11 cellular contexts compared by ENCODE assay signal in the genomic region with DNA sequence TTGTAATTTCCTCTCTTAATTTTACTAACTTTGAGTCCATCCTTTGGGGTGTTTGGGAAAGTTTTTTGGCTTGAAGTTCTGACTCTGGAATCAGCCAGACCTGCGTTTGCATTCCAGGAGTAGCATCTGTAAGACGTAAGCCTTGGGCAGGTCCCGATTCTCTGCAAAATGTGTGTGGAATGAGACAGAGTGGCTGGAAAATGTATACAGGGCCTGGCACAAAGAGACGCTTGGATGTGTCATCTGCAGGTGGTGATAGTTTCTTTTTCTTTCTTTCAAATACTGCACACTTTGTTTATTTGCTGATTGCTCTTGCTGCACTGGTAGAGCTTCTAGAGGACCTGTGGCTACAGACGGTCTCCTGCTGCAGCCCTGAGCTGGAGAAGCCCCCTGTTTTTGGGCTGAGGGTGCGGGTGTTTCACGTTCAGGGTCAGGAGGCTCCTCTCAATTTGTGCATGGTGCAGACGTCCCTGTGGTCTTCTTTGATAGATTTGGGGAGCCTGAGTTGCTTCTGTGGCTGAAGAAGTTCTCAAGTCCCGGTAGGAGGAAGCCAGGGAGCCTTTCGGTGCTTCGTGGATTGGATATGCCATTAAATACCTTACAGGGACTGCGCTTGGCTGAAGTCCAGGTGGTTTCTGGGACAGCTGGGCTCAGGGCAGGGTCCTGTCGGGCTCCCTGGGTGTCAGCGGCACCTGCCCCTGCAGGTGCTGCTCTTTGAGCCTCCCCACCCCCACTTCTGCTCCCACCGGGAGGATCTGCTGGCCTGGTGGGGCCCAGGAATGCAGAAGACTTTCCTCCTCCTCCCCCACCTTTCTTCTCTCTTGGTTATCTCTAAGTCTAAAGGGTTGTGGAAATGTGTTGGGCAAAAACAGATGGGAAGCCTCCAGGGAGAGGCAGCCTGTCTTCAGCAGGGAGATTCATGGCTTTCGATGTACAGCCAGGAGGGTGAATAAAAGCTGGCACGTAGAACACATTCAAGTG. TPM values are rescaled to one million over a fixed set of nuclear protein-coding genes. Genes with fewer than 3 reads are reported as not detected.
DNase-seq lines count a peak whose midpoint lies in the region; ATAC-seq, FAIRE-seq and TF ChIP-seq lines count a peak whose summit lies in the region.
"Had no signal": no experiment of that assay in that cellular context is flagged by ENCODE, and none has a peak within 500 bp of the region (broad histone marks: within the 10 kb centered on the region; RNA-seq: fewer than 3 reads in every experiment).

No MANE protein-coding gene starts in this region.

- no peaks in the 10 kb centered on the region for H3K36me3 ChIP-seq in colonic mucosa
- H3K36me3 ChIP-seq in small intestine (ENCODE audit: control insufficient read depth in 2 of 2, insufficient read depth in 2 of 2, low read length in 2 of 2) = no peaks in the 10 kb centered on the region
- H3K36me3 ChIP-seq: right lobe of liver had no signal

- TF ChIP-seq CTCF in colonic mucosa (IDR thresholded peaks at IDR 0.05) = no peak

- no peak overlapping the region for H3K27ac ChIP-seq in colonic mucosa
- H3K27ac ChIP-seq in small intestine (ENCODE audit: low read depth in 1 of 2, low read length in 1 of 2) = peak overlapping the region in 1 of 2 donors; percentile 33
- H3K27ac ChIP-seq: 22Rv1, right lobe of liver had no signal

- no peaks in the 10 kb centered on the region for H3K4me1 Mint-ChIP-seq in natural killer cell treated with Interleukin-12 subunit alpha and Interleukin-12 subunit beta and Interleukin-15 and Interleukin-18, amount 100 ng/mL, for 72 hours (ENCODE audit: low read depth in 2 of 2)
- H3K4me1 Mint-ChIP-seq in activated naive CD8-positive, alpha-beta T cell treated with anti-CD3 and anti-CD28 coated beads for 36 hours = peaks cover 8% of the 10 kb centered on the region

- intact Hi-C loops in colonic mucosa (cut with DNase I) = loop anchor here (5.0 kb wide), 1 partner anchor 91 kb away; no protein-coding TSS in a partner anchor

- no peaks in the 10 kb centered on the region for H3K27me3 ChIP-seq in colonic mucosa
- H3K27me3 ChIP-seq in small intestine (ENCODE audit: control insufficient read depth in 2 of 2, insufficient read depth in 2 of 2, low read length in 2 of 2) = no peaks in the 10 kb centered on the region
- H3K27me3 ChIP-seq: right lobe of liver had no signal

- no peak overlapping the region for H3K27ac Mint-ChIP-seq in natural killer cell treated with Interleukin-12 subunit alpha and Interleukin-12 subunit beta and Interleukin-15 and Interleukin-18, amount 100 ng/mL, for 72 hours
- no peak overlapping the region for H3K27ac Mint-ChIP-seq in activated naive CD8-positive, alpha-beta T cell treated with anti-CD3 and anti-CD28 coated beads for 36 hours
- H3K27ac Mint-ChIP-seq: activated naive CD4-positive, alpha-beta T cell treated with anti-CD3 and anti-CD28 coated beads, Interleukin-2, amount 50 U/mL, for 72 hours had no signal

- no peaks in the 10 kb centered on the region for H3K9me3 Mint-ChIP-seq in natural killer cell treated with Interleukin-12 subunit alpha and Interleukin-12 subunit beta and Interleukin-15 and Interleukin-18, amount 100 ng/mL, for 72 hours
- H3K9me3 Mint-ChIP-seq in activated naive CD8-positive, alpha-beta T cell treated with anti-CD3 and anti-CD28 coated beads for 36 hours = peaks cover 4% of the 10 kb centered on the region
- H3K9me3 Mint-ChIP-seq: activated naive CD4-positive, alpha-beta T cell treated with anti-CD3 and anti-CD28 coated beads, Interleukin-2, amount 50 U/mL, for 72 hours had no signal

- peak; percentile 26 for DNase-seq in DMS53 (lab: John Stamatoyannopoulos, UW)
- DNase-seq in DMS53 treated with DMSO at 0.1 percent for 48 hours (lab: John Stamatoyannopoulos, UW; ENCODE audit: unreplicated experiment) = no peak
- peak; percentile 89 for DNase-seq in NCI-H2171 (lab: John Stamatoyannopoulos, UW)
- DNase-seq in colonic mucosa = peak; percentile 34
- DNase-seq in small intestine = peak; percentile 63
- no peak for DNase-seq in natural killer cell treated with Interleukin-12 subunit alpha and Interleukin-12 subunit beta and Interleukin-15 and Interleukin-18, amount 100 ng/mL, for 72 hours (ENCODE audit: low spot score)
- no peak for DNase-seq in HUDEP-2 (lab: John Stamatoyannopoulos, UW; ENCODE audit: unreplicated experiment in 76 of 76)
- no peak for DNase-seq in activated naive CD8-positive, alpha-beta T cell treated with anti-CD3 and anti-CD28 coated beads for 36 hours
- DNase-seq: right lobe of liver had no signal

- H3K4me3 Mint-ChIP-seq in natural killer cell treated with Interleukin-12 subunit alpha and Interleukin-12 subunit beta and Interleukin-15 and Interleukin-18, amount 100 ng/mL, for 72 hours = no peak overlapping the region
- H3K4me3 Mint-ChIP-seq in activated naive CD8-positive, alpha-beta T cell treated with anti-CD3 and anti-CD28 coated beads for 36 hours = no peak overlapping the region

- H3K4me3 ChIP-seq in colonic mucosa (no peak overlapping the region), small intestine (ENCODE audit: low read depth in 1 of 2, low read length in 2 of 2) (no peak overlapping the region)
- H3K4me3 ChIP-seq: right lobe of liver had no signal

- no peak for FAIRE-seq in small intestine (lab: Jason Lieb, UNC)

- H3K27me3 Mint-ChIP-seq in natural killer cell treated with Interleukin-12 subunit alpha and Interleukin-12 subunit beta and Interleukin-15 and Interleukin-18, amount 100 ng/mL, for 72 hours = peaks cover 35 to 44% of the 10 kb centered on the region in 2 donors
- peaks cover 54% of the 10 kb centered on the region for H3K27me3 Mint-ChIP-seq in activated naive CD8-positive, alpha-beta T cell treated with anti-CD3 and anti-CD28 coated beads for 36 hours

- H3K4me1 ChIP-seq in colonic mucosa (no peaks in the 10 kb centered on the region), small intestine (ENCODE audit: control insufficient read depth in 2 of 2, insufficient read depth in 1 of 2, low read depth in 1 of 2, low read length in 1 of 2) (peaks cover 3 to 5% of the 10 kb centered on the region in 2 donors)
- H3K4me1 ChIP-seq: right lobe of liver had no signal

- ATAC-seq in natural killer cell treated with Interleukin-12 subunit alpha and Interleukin-12 subunit beta and Interleukin-15 and Interleukin-18, amount 100 ng/mL, for 72 hours = no peak
- ATAC-seq: activated naive CD4-positive, alpha-beta T cell treated with anti-CD3 and anti-CD28 coated beads, Interleukin-2, amount 50 U/mL, for 72 hours; right lobe of liver had no signal

- no peak overlapping the region for H3K9ac ChIP-seq in colonic mucosa (ENCODE audit: low read depth in 2 of 2, low read length in 2 of 2)

- 19 to 40% (median 27%) methylated on average over 17 of the region's 17 CpGs for WGBS in small intestine, 3 donors

- peaks cover 9% of the 10 kb centered on the region for H3K36me3 Mint-ChIP-seq in natural killer cell treated with Interleukin-12 subunit alpha and Interleukin-12 subunit beta and Interleukin-15 and Interleukin-18, amount 100 ng/mL, for 72 hours
- H3K36me3 Mint-ChIP-seq in activated naive CD8-positive, alpha-beta T cell treated with anti-CD3 and anti-CD28 coated beads for 36 hours = peaks cover 4% of the 10 kb centered on the region
- H3K36me3 Mint-ChIP-seq: activated naive CD4-positive, alpha-beta T cell treated with anti-CD3 and anti-CD28 coated beads, Interleukin-2, amount 50 U/mL, for 72 hours had no signal

- H3K9me3 ChIP-seq in colonic mucosa (no peaks in the 10 kb centered on the region), small intestine (ENCODE audit: control insufficient read depth, low read depth) (no peaks in the 10 kb centered on the region)
- H3K9me3 ChIP-seq: right lobe of liver had no signal

RNA-seq across cellular contexts. Expression of a gene that starts 44.1 kb away (rescaled TPM):
- 100 to 1,000 TPM; 118 to 121 TPM for total RNA-seq in colonic mucosa
- polyA plus RNA-seq in small intestine = 100 to 1,000 TPM in 2 of 3 donors, 10 to 100 TPM in 1; 69.2 to 136 (median 103) TPM
- total RNA-seq in natural killer cell treated with Interleukin-12 subunit alpha and Interleukin-12 subunit beta and Interleukin-15 and Interleukin-18, amount 100 ng/mL, for 72 hours = under 1 TPM in 1 of 2 donors, not detected in 1; 0.45 TPM
- under 1 TPM; 0.16 to 0.27 TPM for total RNA-seq in activated naive CD8-positive, alpha-beta T cell treated with anti-CD3 and anti-CD28 coated beads for 36 hours

Comparison
In these comparisons a context has a peak if more than half of its experiments do, and no peak if none do; other contexts are left out.
1. DNase-seq: peak in DMS53 (single experiment), NCI-H2171 (single experiment), colonic mucosa (single experiment) and small intestine (single experiment); none in DMS53 treated with DMSO at 0.1 percent for 48 hours (single experiment), natural killer cell treated with Interleukin-12 subunit alpha and Interleukin-12 subunit beta and Interleukin-15 and Interleukin-18, amount 100 ng/mL, for 72 hours (single experiment), HUDEP-2 (0 of 76) and activated naive CD8-positive, alpha-beta T cell treated with anti-CD3 and anti-CD28 coated beads for 36 hours (single experiment).
2. RNA of a gene that starts 44.1 kb away (total RNA-seq): 118 to 121 TPM in colonic mucosa; 0.45 TPM in natural killer cell treated with Interleukin-12 subunit alpha and Interleukin-12 subunit beta and Interleukin-15 and Interleukin-18, amount 100 ng/mL, for 72 hours and 0.16 to 0.27 TPM in activated naive CD8-positive, alpha-beta T cell treated with anti-CD3 and anti-CD28 coated beads for 36 hours; every median in the first group is over 10 times any median in the second.